Comparison of ENCODE assay signal across 1 cellular context in the genomic region with DNA sequence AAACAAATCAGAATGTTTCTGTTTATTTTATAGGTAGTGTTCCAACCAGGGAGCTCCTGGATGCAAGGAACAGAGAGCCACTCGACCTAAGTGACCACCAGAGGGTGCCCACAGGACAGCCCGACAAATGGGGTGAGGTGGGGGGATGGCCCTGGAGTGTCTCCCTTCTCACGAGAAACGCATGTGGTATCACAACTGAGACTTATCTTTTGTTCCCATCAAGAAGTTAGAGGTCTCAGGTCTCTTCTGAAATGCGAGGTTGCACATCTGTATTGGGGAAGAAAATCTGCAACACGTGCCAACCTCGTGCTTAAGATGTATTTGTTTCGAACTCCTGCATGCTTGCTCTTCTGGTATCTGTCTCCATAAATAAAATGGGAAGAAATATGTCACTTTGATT.
A peak's percentile ranks its signal among the peaks of the same experiment; 100 is the strongest.
TF ChIP-seq lines count a peak whose summit lies in the region.

No MANE protein-coding gene starts in this region.

TF ChIP-seq in HepG2, 621 proteins besides CTCF, POLR2A, EP300 and RAD21 (continued from another document and continues in another):
- TF ChIP-seq BRF2 (CRISPR knock-in tag; IDR thresholded peaks at IDR 0.05) (0 out of 2 replicates have a peak, but pooled peaks have one; percentile 9), HNRNPL (IDR thresholded peaks at IDR 0.05; ENCODE audit: low read depth, low read length) (no peak), MYC (CRISPR knock-in tag; IDR thresholded peaks at IDR 0.05; ENCODE audit: borderline replicate concordance) (no peak), ZKSCAN8 (CRISPR knock-in tag; IDR thresholded peaks at IDR 0.05; ENCODE audit: borderline replicate concordance) (no peak), ZNF33A (CRISPR knock-in tag; IDR thresholded peaks at IDR 0.05; ENCODE audit: borderline replicate concordance) (no peak), ZNF160 (CRISPR knock-in tag; IDR thresholded peaks at IDR 0.05) (no peak), ZSCAN22 (CRISPR knock-in tag; IDR thresholded peaks at IDR 0.05) (no peak), NRL (CRISPR knock-in tag; IDR thresholded peaks at IDR 0.05; ENCODE audit: borderline replicate concordance) (no peak), NFE2 (CRISPR knock-in tag; IDR thresholded peaks at IDR 0.05) (no peak), ZNF484 (CRISPR knock-in tag; IDR thresholded peaks at IDR 0.05; ENCODE audit: borderline replicate concordance, low read depth) (no peak), ZNF362 (CRISPR knock-in tag; IDR thresholded peaks at IDR 0.05; ENCODE audit: borderline replicate concordance) (no peak), FOXO1 (CRISPR knock-in tag; IDR thresholded peaks at IDR 0.05) (peak; percentile 30; the same call in 1 of the 2 replicates), ZNF83 (CRISPR knock-in tag; IDR thresholded peaks at IDR 0.05; ENCODE audit: borderline replicate concordance) (no peak), PITX1 (CRISPR knock-in tag; IDR thresholded peaks at IDR 0.05) (peak; percentile 38; the same call in 1 of the 2 replicates), ZNF142 (CRISPR knock-in tag; IDR thresholded peaks at IDR 0.05) (no peak), ZNF790 (CRISPR knock-in tag; IDR thresholded peaks at IDR 0.05; ENCODE audit: borderline replicate concordance) (no peak), ZSCAN25 (CRISPR knock-in tag; IDR thresholded peaks at IDR 0.05) (no peak), ZNF550 (CRISPR knock-in tag; IDR thresholded peaks at IDR 0.05; ENCODE audit: borderline replicate concordance) (no peak), ZNF3 (CRISPR knock-in tag; IDR thresholded peaks at IDR 0.05) (no peak), RORA (CRISPR knock-in tag; IDR thresholded peaks at IDR 0.05) (no peak), MED8 (CRISPR knock-in tag; IDR thresholded peaks at IDR 0.05; ENCODE audit: insufficient replicate concordance) (no peak), FOXK1 (CRISPR knock-in tag; IDR thresholded peaks at IDR 0.05; ENCODE audit: borderline replicate concordance, low read depth) (peak; percentile 19; the same call in 1 of the 2 replicates), MEF2D (CRISPR knock-in tag; IDR thresholded peaks at IDR 0.05) (0 out of 2 replicates have a peak, but pooled peaks have one; percentile 65), YEATS4 (CRISPR knock-in tag; IDR thresholded peaks at IDR 0.05; ENCODE audit: borderline replicate concordance) (no peak), ZNF770 (CRISPR knock-in tag; IDR thresholded peaks at IDR 0.05) (no peak), ELF4 (CRISPR knock-in tag; IDR thresholded peaks at IDR 0.05; ENCODE audit: borderline replicate concordance) (no peak), MEIS1 (CRISPR knock-in tag; IDR thresholded peaks at IDR 0.05; ENCODE audit: borderline replicate concordance) (no peak), THAP11 (CRISPR knock-in tag; IDR thresholded peaks at IDR 0.05) (peak; percentile 25; the same call in 1 of the 2 replicates), ZNF292 (CRISPR knock-in tag; IDR thresholded peaks at IDR 0.05; ENCODE audit: borderline replicate concordance, low read depth) (no peak)
- TF ChIP-seq, protein P1, sequence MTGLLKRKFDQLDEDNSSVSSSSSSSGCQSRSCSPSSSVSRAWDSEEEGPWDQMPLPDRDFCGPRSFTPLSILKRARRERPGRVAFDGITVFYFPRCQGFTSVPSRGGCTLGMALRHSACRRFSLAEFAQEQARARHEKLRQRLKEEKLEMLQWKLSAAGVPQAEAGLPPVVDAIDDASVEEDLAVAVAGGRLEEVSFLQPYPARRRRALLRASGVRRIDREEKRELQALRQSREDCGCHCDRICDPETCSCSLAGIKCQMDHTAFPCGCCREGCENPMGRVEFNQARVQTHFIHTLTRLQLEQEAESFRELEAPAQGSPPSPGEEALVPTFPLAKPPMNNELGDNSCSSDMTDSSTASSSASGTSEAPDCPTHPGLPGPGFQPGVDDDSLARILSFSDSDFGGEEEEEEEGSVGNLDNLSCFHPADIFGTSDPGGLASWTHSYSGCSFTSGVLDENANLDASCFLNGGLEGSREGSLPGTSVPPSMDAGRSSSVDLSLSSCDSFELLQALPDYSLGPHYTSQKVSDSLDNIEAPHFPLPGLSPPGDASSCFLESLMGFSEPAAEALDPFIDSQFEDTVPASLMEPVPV (CRISPR knock-in tag; IDR thresholded peaks at IDR 0.05), result no peak
- TF ChIP-seq, protein P2, sequence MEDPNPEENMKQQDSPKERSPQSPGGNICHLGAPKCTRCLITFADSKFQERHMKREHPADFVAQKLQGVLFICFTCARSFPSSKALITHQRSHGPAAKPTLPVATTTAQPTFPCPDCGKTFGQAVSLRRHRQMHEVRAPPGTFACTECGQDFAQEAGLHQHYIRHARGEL (CRISPR knock-in tag; IDR thresholded peaks at IDR 0.05), result no peak
- TF ChIP-seq, protein P3, sequence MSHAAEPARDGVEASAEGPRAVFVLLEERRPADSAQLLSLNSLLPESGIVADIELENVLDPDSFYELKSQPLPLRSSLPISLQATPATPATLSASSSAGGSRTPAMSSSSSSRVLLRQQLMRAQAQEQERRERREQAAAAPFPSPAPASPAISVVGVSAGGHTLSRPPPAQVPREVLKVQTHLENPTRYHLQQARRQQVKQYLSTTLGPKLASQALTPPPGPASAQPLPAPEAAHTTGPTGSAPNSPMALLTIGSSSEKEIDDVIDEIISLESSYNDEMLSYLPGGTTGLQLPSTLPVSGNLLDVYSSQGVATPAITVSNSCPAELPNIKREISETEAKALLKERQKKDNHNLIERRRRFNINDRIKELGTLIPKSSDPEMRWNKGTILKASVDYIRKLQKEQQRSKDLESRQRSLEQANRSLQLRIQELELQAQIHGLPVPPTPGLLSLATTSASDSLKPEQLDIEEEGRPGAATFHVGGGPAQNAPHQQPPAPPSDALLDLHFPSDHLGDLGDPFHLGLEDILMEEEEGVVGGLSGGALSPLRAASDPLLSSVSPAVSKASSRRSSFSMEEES (CRISPR knock-in tag; IDR thresholded peaks at IDR 0.05), result no peak
- TF ChIP-seq, protein P4, sequence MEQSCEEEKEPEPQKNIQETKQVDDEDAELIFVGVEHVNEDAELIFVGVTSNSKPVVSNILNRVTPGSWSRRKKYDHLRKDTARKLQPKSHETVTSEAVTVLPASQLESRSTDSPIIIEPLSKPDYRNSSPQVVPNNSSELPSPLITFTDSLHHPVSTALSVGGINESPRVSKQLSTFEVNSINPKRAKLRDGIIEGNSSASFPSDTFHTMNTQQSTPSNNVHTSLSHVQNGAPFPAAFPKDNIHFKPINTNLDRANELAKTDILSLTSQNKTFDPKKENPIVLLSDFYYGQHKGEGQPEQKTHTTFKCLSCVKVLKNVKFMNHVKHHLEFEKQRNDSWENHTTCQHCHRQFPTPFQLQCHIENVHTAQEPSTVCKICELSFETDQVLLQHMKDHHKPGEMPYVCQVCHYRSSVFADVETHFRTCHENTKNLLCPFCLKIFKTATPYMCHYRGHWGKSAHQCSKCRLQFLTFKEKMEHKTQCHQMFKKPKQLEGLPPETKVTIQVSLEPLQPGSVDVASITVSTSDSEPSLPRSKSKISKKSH (CRISPR knock-in tag; IDR thresholded peaks at IDR 0.05; ENCODE audit: borderline replicate concordance), result no peak
- TF ChIP-seq, protein P5, sequence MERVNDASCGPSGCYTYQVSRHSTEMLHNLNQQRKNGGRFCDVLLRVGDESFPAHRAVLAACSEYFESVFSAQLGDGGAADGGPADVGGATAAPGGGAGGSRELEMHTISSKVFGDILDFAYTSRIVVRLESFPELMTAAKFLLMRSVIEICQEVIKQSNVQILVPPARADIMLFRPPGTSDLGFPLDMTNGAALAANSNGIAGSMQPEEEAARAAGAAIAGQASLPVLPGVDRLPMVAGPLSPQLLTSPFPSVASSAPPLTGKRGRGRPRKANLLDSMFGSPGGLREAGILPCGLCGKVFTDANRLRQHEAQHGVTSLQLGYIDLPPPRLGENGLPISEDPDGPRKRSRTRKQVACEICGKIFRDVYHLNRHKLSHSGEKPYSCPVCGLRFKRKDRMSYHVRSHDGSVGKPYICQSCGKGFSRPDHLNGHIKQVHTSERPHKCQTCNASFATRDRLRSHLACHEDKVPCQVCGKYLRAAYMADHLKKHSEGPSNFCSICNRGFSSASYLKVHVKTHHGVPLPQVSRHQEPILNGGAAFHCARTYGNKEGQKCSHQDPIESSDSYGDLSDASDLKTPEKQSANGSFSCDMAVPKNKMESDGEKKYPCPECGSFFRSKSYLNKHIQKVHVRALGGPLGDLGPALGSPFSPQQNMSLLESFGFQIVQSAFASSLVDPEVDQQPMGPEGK (CRISPR knock-in tag; IDR thresholded peaks at IDR 0.05), result peak; percentile 65
- TF ChIP-seq, protein P6, sequence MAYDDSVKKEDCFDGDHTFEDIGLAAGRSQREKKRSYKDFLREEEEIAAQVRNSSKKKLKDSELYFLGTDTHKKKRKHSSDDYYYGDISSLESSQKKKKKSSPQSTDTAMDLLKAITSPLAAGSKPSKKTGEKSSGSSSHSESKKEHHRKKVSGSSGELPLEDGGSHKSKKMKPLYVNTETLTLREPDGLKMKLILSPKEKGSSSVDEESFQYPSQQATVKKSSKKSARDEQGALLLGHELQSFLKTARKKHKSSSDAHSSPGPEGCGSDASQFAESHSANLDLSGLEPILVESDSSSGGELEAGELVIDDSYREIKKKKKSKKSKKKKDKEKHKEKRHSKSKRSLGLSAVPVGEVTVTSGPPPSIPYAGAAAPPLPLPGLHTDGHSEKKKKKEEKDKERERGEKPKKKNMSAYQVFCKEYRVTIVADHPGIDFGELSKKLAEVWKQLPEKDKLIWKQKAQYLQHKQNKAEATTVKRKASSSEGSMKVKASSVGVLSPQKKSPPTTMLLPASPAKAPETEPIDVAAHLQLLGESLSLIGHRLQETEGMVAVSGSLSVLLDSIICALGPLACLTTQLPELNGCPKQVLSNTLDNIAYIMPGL (CRISPR knock-in tag; IDR thresholded peaks at IDR 0.05; ENCODE audit: borderline replicate concordance in 1 of 2, low read depth in 1 of 2), result peak in 1 of 2 experiments; percentile 82; a peak in 1 of 4 replicates
